9 cellular contexts compared by ENCODE assay signal in the genomic region with DNA sequence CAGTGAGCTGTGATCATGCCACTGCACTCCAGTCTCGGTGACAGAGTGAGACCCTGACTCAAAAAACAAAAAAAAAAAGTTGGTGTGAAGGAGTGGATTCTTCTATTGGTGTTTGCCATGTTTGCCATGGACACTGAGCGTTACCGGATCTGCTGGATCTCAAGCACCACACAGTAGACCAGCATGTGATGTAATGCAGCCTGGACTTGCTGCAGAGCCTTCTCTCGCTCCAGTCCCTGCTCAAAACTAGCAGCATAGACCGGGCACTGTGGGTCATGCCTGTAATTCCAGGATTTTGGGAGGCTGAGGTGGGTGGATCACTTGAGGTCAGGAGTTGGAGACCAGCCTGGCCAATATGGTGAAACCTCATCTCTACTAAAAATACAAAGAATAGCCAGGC. TPM values are rescaled to one million over a fixed set of nuclear protein-coding genes. Genes with fewer than 3 reads are reported as not detected.
"Had no signal": no experiment of that assay in that cellular context is flagged by ENCODE, and none has a peak within 500 bp of the region (broad histone marks: within the 10 kb centered on the region; RNA-seq: fewer than 3 reads in every experiment).

No MANE protein-coding gene starts in this region.

- FAIRE-seq: HTR-8/SVneo, K562 had no signal

- ATAC-seq: K562 had no signal

- DNase-seq: IMR-90, KBM-7, KG1 had no signal

- H3K27ac ChIP-seq: HL-60 had no signal

- H3K4me3 ChIP-seq: K562 had no signal

RNA-seq across cellular contexts. Expression of a gene that starts 52.9 kb away (rescaled TPM):
- total RNA-seq: HT-29, HT1080 had no signal
- polyA plus RNA-seq: IgD-negative memory B cell had no signal
